ENCODE assay signal across 8 cellular contexts in genomic region chr18:12839526-12840196, GRCh38. TPM values are rescaled to one million over a fixed set of nuclear protein-coding genes. Genes with fewer than 3 reads are reported as not detected.
DNase-seq lines count a peak whose midpoint lies in the region; ATAC-seq and TF ChIP-seq lines count a peak whose summit lies in the region.

No MANE protein-coding gene starts in this region.

- no peak overlapping the region for H2BK15ac ChIP-seq in mesenchymal stem cell (ENCODE audit: low read depth, poor library complexity, severe bottlenecking)

- H3K4me1 ChIP-seq in mesenchymal stem cell (ENCODE audit: control insufficient read depth, insufficient read depth, low read depth, low read length) (peaks cover 8% of the 10 kb centered on the region), SJCRH30 (no peaks in the 10 kb centered on the region; the same call in 1 of the 2 replicates)

- in situ Hi-C loops in KBM-7 (cut with MboI; ENCODE audit: low pct_unique_long_range_greater_than_20kb, low sequenced_read_pairs) = no loop called here

- H3K36me3 ChIP-seq in mesenchymal stem cell (ENCODE audit: control insufficient read depth in 1 of 2, insufficient read depth in 2 of 2, low read depth in 1 of 2, low read length in 2 of 2) = peaks cover 3% of the 10 kb centered on the region in 2 experiments
- no peaks in the 10 kb centered on the region for H3K36me3 ChIP-seq in SJCRH30

- peak overlapping the region; percentile 48 for H3K9ac ChIP-seq in mesenchymal stem cell (ENCODE audit: low read length)

- H2AFZ ChIP-seq in mesenchymal stem cell (ENCODE audit: low read depth, low read length) = no peak overlapping the region

- H3K9me3 ChIP-seq in mesenchymal stem cell (ENCODE audit: control insufficient read depth, low read length) (no peaks in the 10 kb centered on the region), SJCRH30 (replicated peaks) (no peaks in the 10 kb centered on the region)

- ATAC-seq in GM21576 (IDR thresholded peaks at IDR 0.05; ENCODE audit: unreplicated experiment) = peak; percentile 65

- H3K36me3 Mint-ChIP-seq in activated naive CD8-positive, alpha-beta T cell = peaks cover 10% of the 10 kb centered on the region

- H3K9me3 Mint-ChIP-seq in activated naive CD8-positive, alpha-beta T cell (ENCODE audit: low read depth) = no peaks in the 10 kb centered on the region

- no peak overlapping the region for H4K91ac ChIP-seq in mesenchymal stem cell (ENCODE audit: low read length)

- 99% methylated on average over 1 of the region's 1 CpG for WGBS in mesenchymal stem cell

- DNase-seq in GM10266 (ENCODE audit: extremely low spot score) = peak; percentile 63
- DNase-seq in KBM-7 = peak; percentile 53
- DNase-seq in mesenchymal stem cell = peak; percentile 32
- no peak for DNase-seq in NCI-H2107 treated with DMSO at 0.1 percent for 48 hours (lab: John Stamatoyannopoulos, UW; ENCODE audit: unreplicated experiment)
- no peak for DNase-seq in DMS153 treated with DMSO at 0.1 percent for 48 hours (lab: John Stamatoyannopoulos, UW; ENCODE audit: unreplicated experiment)
- DNase-seq in SJCRH30 = no peak

- no peaks in the 10 kb centered on the region for H3K27me3 Mint-ChIP-seq in activated naive CD8-positive, alpha-beta T cell

- H3K27ac Mint-ChIP-seq in activated naive CD8-positive, alpha-beta T cell = peak overlapping the region; percentile 95

- H3K27me3 ChIP-seq in mesenchymal stem cell (ENCODE audit: control insufficient read depth in 1 of 2, insufficient read depth in 1 of 2, low read length in 2 of 2) (no peaks in the 10 kb centered on the region), SJCRH30 (no peaks in the 10 kb centered on the region)

- peaks cover 25% of the 10 kb centered on the region for H3K79me1 ChIP-seq in mesenchymal stem cell (replicated peaks; ENCODE audit: low read length, poor library complexity, severe bottlenecking)

- H3K27ac ChIP-seq in mesenchymal stem cell (ENCODE audit: low read length, poor library complexity, severe bottlenecking) = peak overlapping the region; percentile 16
- no peak overlapping the region for H3K27ac ChIP-seq in SJCRH30

- no peak overlapping the region for H2BK5ac ChIP-seq in mesenchymal stem cell (ENCODE audit: low read depth, low read length, poor library complexity, severe bottlenecking)

- no peak for TF ChIP-seq CTCF in GM10266 (IDR thresholded peaks at IDR 0.05; ENCODE audit: control insufficient read depth, insufficient read depth, low read depth, missing control alignments)

- H3K4me1 Mint-ChIP-seq in activated naive CD8-positive, alpha-beta T cell (ENCODE audit: low read depth) = peaks cover 64% of the 10 kb centered on the region

- no peak overlapping the region for H2BK12ac ChIP-seq in mesenchymal stem cell (ENCODE audit: low read length in 2 of 2)

- peak overlapping the region; percentile 49 for H2AK5ac ChIP-seq in mesenchymal stem cell (ENCODE audit: low read length, severe bottlenecking)

- no peak overlapping the region for H4K8ac ChIP-seq in mesenchymal stem cell (ENCODE audit: low read length)

- H2BK120ac ChIP-seq in mesenchymal stem cell (ENCODE audit: low read depth, low read length) = no peak overlapping the region

- peak overlapping the region; percentile 71 for H3K4me3 Mint-ChIP-seq in activated naive CD8-positive, alpha-beta T cell

- no peak overlapping the region for H3K4ac ChIP-seq in mesenchymal stem cell (ENCODE audit: low read depth in 1 of 2, low read length in 2 of 2)

- no peak overlapping the region for H3K4me3 ChIP-seq in mesenchymal stem cell (ENCODE audit: insufficient read depth in 1 of 2, low read depth in 1 of 2, low read length in 2 of 2)
- no peak overlapping the region for H3K4me3 ChIP-seq in SJCRH30

- no peak overlapping the region for H3K23ac ChIP-seq in mesenchymal stem cell (ENCODE audit: low read length in 2 of 2)

- no peak overlapping the region for H3K14ac ChIP-seq in mesenchymal stem cell (ENCODE audit: low read length in 2 of 2)

- H3K4me2 ChIP-seq in mesenchymal stem cell (ENCODE audit: low read length, poor library complexity, severe bottlenecking) = no peak overlapping the region

- no peak overlapping the region for H3K18ac ChIP-seq in mesenchymal stem cell (ENCODE audit: low read depth in 1 of 2, low read length in 2 of 2)

RNA-seq across cellular contexts. Expression of gene PTPN2, which starts 44.4 kb away (rescaled TPM):
- polyA plus RNA-seq in mesenchymal stem cell (2013, experiment 1 of 2) = 18.4 TPM
- 16.9 TPM for polyA plus RNA-seq in mesenchymal stem cell (2013, experiment 2 of 2)
- total RNA-seq in SJCRH30 (2014; rRNA removed; shearing (Covaris generic)) = 23.5 and 23.7 TPM in 2 replicates

Comparison
In these comparisons a context has a peak if more than half of its experiments do, and no peak if none do; other contexts are left out.
1. DNase-seq: peak in GM10266 (single experiment), KBM-7 (single experiment) and mesenchymal stem cell (single experiment); none in NCI-H2107 treated with DMSO at 0.1 percent for 48 hours (single experiment), DMS153 treated with DMSO at 0.1 percent for 48 hours (single experiment) and SJCRH30 (0 of 2).